Comparison of ENCODE assay signal across 1 cellular context in genomic region chr16:79815049-79815448, GRCh38.
TF ChIP-seq lines count a peak whose summit lies in the region.

No MANE protein-coding gene starts in this region.

TF ChIP-seq in K562, 482 proteins besides CTCF, POLR2A, EP300 and RAD21 (continued from another document):
- TF ChIP-seq ATF3 (IDR thresholded peaks at IDR 0.05) (peak; percentile 55; the same call in 1 of the 2 replicates), ATF3 (CRISPR knock-in tag; conservative IDR thresholded peaks at IDR 0.05) (no peak)
TF ChIP-seq in K562: peak in this region for 3.
